In genomic region chr6:89978749-89979145, GRCh38 we compare ENCODE assay signal across 23 cellular contexts.
A peak's percentile ranks its signal among the peaks of the same experiment; 100 is the strongest.
DNase-seq lines count a peak whose midpoint lies in the region; ATAC-seq and TF ChIP-seq lines count a peak whose summit lies in the region.
"Had no signal": no experiment of that assay in that cellular context is flagged by ENCODE, and none has a peak within 500 bp of the region (broad histone marks: within the 10 kb centered on the region; RNA-seq: fewer than 3 reads in every experiment).

No MANE protein-coding gene starts in this region.

- H3K27ac ChIP-seq in endodermal cell (ENCODE audit: low read depth, low read length) (peak overlapping the region; percentile 99), spleen (no peak overlapping the region)
- H3K27ac ChIP-seq: 22Rv1, breast epithelium, upper lobe of right lung had no signal

- H3K27me3 ChIP-seq in endodermal cell (ENCODE audit: control insufficient read depth, insufficient read depth, low read length, poor library complexity, severe bottlenecking) = no peaks in the 10 kb centered on the region
- H3K27me3 ChIP-seq in spleen (replicated peaks in 1 of 7) = no peaks in the 10 kb centered on the region
- H3K27me3 ChIP-seq: breast epithelium, upper lobe of right lung had no signal

- H3K9me3 Mint-ChIP-seq in endodermal cell = no peaks in the 10 kb centered on the region
- no peaks in the 10 kb centered on the region for H3K9me3 Mint-ChIP-seq in stimulated activated memory B cell treated with anti-CD40 and anti-IgM and Interleukin-4, amounts not matched to agents 10 μg/mL and 1 μg/mL and 100 μg/mL, for 72 hours
- H3K9me3 Mint-ChIP-seq: activated naive CD4-positive, alpha-beta T cell treated with anti-CD3 and anti-CD28 coated beads, Interleukin-2, amount 50 U/mL, for 24 hours; activated T-helper 2 cell treated with anti-CD3 and anti-CD28 coated beads, Interferon-gamma antibody, Interleukin-2, Interleukin-4, amounts not matched to agents 10 μg/mL and 5 μg/mL and 100 μg/mL, durations not matched to agents 14 hours and 24 hours and 36 hours; CD14-positive monocyte; naive thymus-derived CD8-positive, alpha-beta T cell had no signal

- intact Hi-C loops in spleen (cut with DNase I; ENCODE audit: low total_unique reads) = no loop called here

- TF ChIP-seq CTCF in endodermal cell (conservative IDR thresholded peaks at IDR 0.05) = no peak
- no peak for TF ChIP-seq CTCF in spleen (IDR thresholded peaks at IDR 0.05 in 8 of 11, conservative IDR thresholded peaks at IDR 0.05 in 3 of 11)

- no peaks in the 10 kb centered on the region for H3K36me3 Mint-ChIP-seq in endodermal cell (ENCODE audit: low read depth)
- H3K36me3 Mint-ChIP-seq in stimulated activated memory B cell treated with anti-CD40 and anti-IgM and Interleukin-4, amounts not matched to agents 10 μg/mL and 1 μg/mL and 100 μg/mL, for 72 hours = peaks cover 41% of the 10 kb centered on the region
- H3K36me3 Mint-ChIP-seq: CD14-positive monocyte had no signal

- peaks cover 5% of the 10 kb centered on the region for H3K4me1 Mint-ChIP-seq in endodermal cell
- peaks cover 20% of the 10 kb centered on the region for H3K4me1 Mint-ChIP-seq in stimulated activated memory B cell treated with anti-CD40 and anti-IgM and Interleukin-4, amounts not matched to agents 10 μg/mL and 1 μg/mL and 100 μg/mL, for 72 hours
- H3K4me1 Mint-ChIP-seq: CD14-positive monocyte had no signal

- H3K4me3 ChIP-seq in endodermal cell (ENCODE audit: low read length) = no peak overlapping the region
- no peak overlapping the region for H3K4me3 ChIP-seq in spleen
- H3K4me3 ChIP-seq: breast epithelium, GM23248, upper lobe of right lung had no signal

- 57 to 60% methylated on average over 4 to 5 of the region's 5 CpGs for WGBS in endodermal cell (ENCODE audit: insufficient coverage in 1 of 2, insufficient read length in 1 of 2), 2 experiments
- WGBS in spleen, 5 donors = 85 to 92% (median 89%) methylated on average over 5 of the region's 5 CpGs

- H3K4me1 ChIP-seq in endodermal cell (ENCODE audit: control insufficient read depth, insufficient read depth, low read length) = no peaks in the 10 kb centered on the region
- H3K4me1 ChIP-seq in spleen = peaks cover 0 to 11% (median 4%) of the 10 kb centered on the region in 6 donors

- H3K27ac Mint-ChIP-seq in endodermal cell = no peak overlapping the region
- no peak overlapping the region for H3K27ac Mint-ChIP-seq in stimulated activated memory B cell treated with anti-CD40 and anti-IgM and Interleukin-4, amounts not matched to agents 10 μg/mL and 1 μg/mL and 100 μg/mL, for 72 hours
- H3K27ac Mint-ChIP-seq: activated CD8-positive, alpha-beta T cell treated with anti-CD3 and anti-CD28 coated beads, Interleukin-2, amount 10 ng/mL, durations not matched to agents 7 days and 5 days; activated naive CD4-positive, alpha-beta T cell treated with anti-CD3 and anti-CD28 coated beads, Interleukin-2, amount 50 U/mL, for 24 hours; activated T-helper 2 cell treated with anti-CD3 and anti-CD28 coated beads, Interferon-gamma antibody, Interleukin-2, Interleukin-4, amounts not matched to agents 10 μg/mL and 5 μg/mL and 100 μg/mL, durations not matched to agents 14 hours and 24 hours and 36 hours; CD14-positive monocyte; naive thymus-derived CD8-positive, alpha-beta T cell had no signal

- no peak overlapping the region for H3K9ac ChIP-seq in endodermal cell (ENCODE audit: extremely low read depth, low read length, poor library complexity, severe bottlenecking)
- H3K9ac ChIP-seq: GM23248 had no signal

- no peak for TF ChIP-seq POLR2A in spleen (IDR thresholded peaks at IDR 0.05)

- no peak overlapping the region for H3K4me3 Mint-ChIP-seq in endodermal cell
- no peak overlapping the region for H3K4me3 Mint-ChIP-seq in stimulated activated memory B cell treated with anti-CD40 and anti-IgM and Interleukin-4, amounts not matched to agents 10 μg/mL and 1 μg/mL and 100 μg/mL, for 72 hours
- H3K4me3 Mint-ChIP-seq: activated CD8-positive, alpha-beta T cell treated with anti-CD3 and anti-CD28 coated beads, Interleukin-2, amount 10 ng/mL, durations not matched to agents 7 days and 5 days; activated naive CD4-positive, alpha-beta T cell treated with anti-CD3 and anti-CD28 coated beads, Interleukin-2, amount 50 U/mL, for 24 hours; CD14-positive monocyte; naive thymus-derived CD8-positive, alpha-beta T cell had no signal

- no peaks in the 10 kb centered on the region for H3K27me3 Mint-ChIP-seq in endodermal cell (ENCODE audit: insufficient read depth)
- H3K27me3 Mint-ChIP-seq in stimulated activated memory B cell treated with anti-CD40 and anti-IgM and Interleukin-4, amounts not matched to agents 10 μg/mL and 1 μg/mL and 100 μg/mL, for 72 hours = no peaks in the 10 kb centered on the region
- H3K27me3 Mint-ChIP-seq: activated naive CD4-positive, alpha-beta T cell treated with anti-CD3 and anti-CD28 coated beads, Interleukin-2, amount 50 U/mL, for 24 hours; naive thymus-derived CD8-positive, alpha-beta T cell had no signal

- no peaks in the 10 kb centered on the region for H3K9me3 ChIP-seq in endodermal cell (ENCODE audit: control insufficient read depth, low read length)
- H3K9me3 ChIP-seq in spleen = no peaks in the 10 kb centered on the region
- H3K9me3 ChIP-seq: breast epithelium, upper lobe of right lung had no signal

- no peak for ATAC-seq in stimulated activated memory B cell treated with anti-CD40 and anti-IgM and Interleukin-4, amounts not matched to agents 10 μg/mL and 1 μg/mL and 100 μg/mL, for 72 hours
- ATAC-seq: upper lobe of right lung had no signal

- H3K36me3 ChIP-seq in endodermal cell (ENCODE audit: control insufficient read depth, insufficient read depth, low read length) (no peaks in the 10 kb centered on the region), spleen (peaks cover 0 to 18% (median 0%) of the 10 kb centered on the region in 6 donors)
- H3K36me3 ChIP-seq: breast epithelium, upper lobe of right lung had no signal

- DNase-seq in DMS 273 (lab: John Stamatoyannopoulos, UW; ENCODE audit: unreplicated experiment) (peak; percentile 11), DMS 273 treated with DMSO at 0.1 percent for 48 hours (lab: John Stamatoyannopoulos, UW) (no peak), NCI-H2227 (lab: John Stamatoyannopoulos, UW; ENCODE audit: unreplicated experiment) (peak; percentile 25), endodermal cell (no peak), retina (peak; percentile 60), spleen (no peak), cerebellar nuclear complex (lab: John Stamatoyannopoulos, UW) (no peak)
- DNase-seq: activated CD8-positive, alpha-beta T cell treated with anti-CD3 and anti-CD28 coated beads, Interleukin-2, amount 10 ng/mL, durations not matched to agents 7 days and 5 days; effector CD4-positive, alpha-beta T cell; kidney; naive thymus-derived CD8-positive, alpha-beta T cell; NCI-H2029 treated with DMSO at 0.1 percent for 48 hours; SIG-M5; stimulated activated CD4-positive, alpha-beta T cell treated with anti-CD3 and anti-CD28 coated beads, Interleukin-2, amount 100 ng/mL, for 48 hours; substantia nigra; upper lobe of right lung had no signal

Comparison
In these comparisons a context has a peak if more than half of its experiments do, and no peak if none do; other contexts are left out.
1. DNase-seq: peak in DMS 273 (single experiment), NCI-H2227 (single experiment) and retina (single experiment); none in DMS 273 treated with DMSO at 0.1 percent for 48 hours (single experiment), endodermal cell (single experiment), spleen (single experiment) and cerebellar nuclear complex (0 of 2).